1 cellular context compared by ENCODE assay signal in the genomic region with DNA sequence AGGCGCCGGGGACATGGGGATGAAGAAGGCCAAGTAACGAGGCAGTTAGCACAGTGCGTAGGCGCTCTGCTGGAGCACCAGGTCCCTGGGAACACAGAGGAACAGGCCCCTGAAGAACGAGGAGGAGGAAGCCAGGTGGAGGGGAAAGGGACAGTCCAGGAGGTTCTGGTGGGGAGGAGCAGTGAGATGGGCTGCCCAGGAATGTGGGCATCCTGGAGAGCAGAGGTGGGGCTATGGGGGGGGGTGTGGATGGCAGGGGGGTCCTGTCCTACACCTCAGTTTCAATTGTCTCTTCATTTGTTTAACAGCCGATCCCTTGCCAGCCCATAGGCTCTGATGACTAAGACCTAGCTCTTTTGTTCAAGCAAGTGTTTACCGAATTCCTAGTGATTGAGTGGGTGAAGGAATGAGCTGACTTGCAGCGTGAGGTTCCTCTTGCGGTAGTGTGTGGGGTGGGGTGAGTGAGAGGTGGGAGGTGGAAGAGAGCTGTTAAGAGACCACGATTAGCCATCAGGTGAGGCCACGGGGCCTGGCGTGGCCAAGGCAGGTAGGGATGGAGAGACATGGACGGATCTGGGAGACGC.
TF ChIP-seq lines count a peak whose summit lies in the region.

No MANE protein-coding gene starts in this region.

TF ChIP-seq in GM23338, 12 proteins besides CTCF, POLR2A, EP300 and RAD21:
- TF ChIP-seq, protein P1, sequence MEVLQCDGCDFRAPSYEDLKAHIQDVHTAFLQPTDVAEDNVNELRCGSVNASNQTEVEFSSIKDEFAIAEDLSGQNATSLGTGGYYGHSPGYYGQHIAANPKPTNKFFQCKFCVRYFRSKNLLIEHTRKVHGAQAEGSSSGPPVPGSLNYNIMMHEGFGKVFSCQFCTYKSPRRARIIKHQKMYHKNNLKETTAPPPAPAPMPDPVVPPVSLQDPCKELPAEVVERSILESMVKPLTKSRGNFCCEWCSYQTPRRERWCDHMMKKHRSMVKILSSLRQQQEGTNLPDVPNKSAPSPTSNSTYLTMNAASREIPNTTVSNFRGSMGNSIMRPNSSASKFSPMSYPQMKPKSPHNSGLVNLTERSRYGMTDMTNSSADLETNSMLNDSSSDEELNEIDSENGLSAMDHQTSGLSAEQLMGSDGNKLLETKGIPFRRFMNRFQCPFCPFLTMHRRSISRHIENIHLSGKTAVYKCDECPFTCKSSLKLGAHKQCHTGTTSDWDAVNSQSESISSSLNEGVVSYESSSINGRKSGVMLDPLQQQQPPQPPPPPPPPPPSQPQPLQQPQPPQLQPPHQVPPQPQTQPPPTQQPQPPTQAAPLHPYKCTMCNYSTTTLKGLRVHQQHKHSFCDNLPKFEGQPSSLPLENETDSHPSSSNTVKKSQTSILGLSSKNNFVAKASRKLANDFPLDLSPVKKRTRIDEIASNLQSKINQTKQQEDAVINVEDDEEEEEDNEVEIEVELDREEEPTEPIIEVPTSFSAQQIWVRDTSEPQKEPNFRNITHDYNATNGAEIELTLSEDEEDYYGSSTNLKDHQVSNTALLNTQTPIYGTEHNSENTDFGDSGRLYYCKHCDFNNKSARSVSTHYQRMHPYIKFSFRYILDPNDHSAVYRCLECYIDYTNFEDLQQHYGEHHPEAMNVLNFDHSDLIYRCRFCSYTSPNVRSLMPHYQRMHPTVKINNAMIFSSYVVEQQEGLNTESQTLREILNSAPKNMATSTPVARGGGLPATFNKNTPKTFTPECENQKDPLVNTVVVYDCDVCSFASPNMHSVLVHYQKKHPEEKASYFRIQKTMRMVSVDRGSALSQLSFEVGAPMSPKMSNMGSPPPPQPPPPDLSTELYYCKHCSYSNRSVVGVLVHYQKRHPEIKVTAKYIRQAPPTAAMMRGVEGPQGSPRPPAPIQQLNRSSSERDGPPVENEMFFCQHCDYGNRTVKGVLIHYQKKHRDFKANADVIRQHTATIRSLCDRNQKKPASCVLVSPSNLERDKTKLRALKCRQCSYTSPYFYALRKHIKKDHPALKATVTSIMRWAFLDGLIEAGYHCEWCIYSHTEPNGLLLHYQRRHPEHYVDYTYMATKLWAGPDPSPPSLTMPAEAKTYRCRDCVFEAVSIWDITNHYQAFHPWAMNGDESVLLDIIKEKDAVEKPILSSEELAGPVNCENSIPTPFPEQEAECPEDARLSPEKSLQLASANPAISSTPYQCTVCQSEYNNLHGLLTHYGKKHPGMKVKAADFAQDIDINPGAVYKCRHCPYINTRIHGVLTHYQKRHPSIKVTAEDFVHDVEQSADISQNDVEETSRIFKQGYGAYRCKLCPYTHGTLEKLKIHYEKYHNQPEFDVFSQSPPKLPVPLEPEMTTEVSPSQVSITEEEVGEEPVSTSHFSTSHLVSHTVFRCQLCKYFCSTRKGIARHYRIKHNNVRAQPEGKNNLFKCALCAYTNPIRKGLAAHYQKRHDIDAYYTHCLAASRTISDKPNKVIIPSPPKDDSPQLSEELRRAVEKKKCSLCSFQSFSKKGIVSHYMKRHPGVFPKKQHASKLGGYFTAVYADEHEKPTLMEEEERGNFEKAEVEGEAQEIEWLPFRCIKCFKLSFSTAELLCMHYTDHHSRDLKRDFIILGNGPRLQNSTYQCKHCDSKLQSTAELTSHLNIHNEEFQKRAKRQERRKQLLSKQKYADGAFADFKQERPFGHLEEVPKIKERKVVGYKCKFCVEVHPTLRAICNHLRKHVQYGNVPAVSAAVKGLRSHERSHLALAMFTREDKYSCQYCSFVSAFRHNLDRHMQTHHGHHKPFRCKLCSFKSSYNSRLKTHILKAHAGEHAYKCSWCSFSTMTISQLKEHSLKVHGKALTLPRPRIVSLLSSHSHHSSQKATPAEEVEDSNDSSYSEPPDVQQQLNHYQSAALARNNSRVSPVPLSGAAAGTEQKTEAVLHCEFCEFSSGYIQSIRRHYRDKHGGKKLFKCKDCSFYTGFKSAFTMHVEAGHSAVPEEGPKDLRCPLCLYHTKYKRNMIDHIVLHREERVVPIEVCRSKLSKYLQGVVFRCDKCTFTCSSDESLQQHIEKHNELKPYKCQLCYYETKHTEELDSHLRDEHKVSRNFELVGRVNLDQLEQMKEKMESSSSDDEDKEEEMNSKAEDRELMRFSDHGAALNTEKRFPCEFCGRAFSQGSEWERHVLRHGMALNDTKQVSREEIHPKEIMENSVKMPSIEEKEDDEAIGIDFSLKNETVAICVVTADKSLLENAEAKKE (CRISPR knock-in tag; IDR thresholded peaks at IDR 0.05), result no peak
- no peak for TF ChIP-seq POLR2AphosphoS5 (IDR thresholded peaks at IDR 0.05; ENCODE audit: low read depth)
- no peak for TF ChIP-seq NANOG (IDR thresholded peaks at IDR 0.05; ENCODE audit: borderline replicate concordance)
- TF ChIP-seq, protein P2, sequence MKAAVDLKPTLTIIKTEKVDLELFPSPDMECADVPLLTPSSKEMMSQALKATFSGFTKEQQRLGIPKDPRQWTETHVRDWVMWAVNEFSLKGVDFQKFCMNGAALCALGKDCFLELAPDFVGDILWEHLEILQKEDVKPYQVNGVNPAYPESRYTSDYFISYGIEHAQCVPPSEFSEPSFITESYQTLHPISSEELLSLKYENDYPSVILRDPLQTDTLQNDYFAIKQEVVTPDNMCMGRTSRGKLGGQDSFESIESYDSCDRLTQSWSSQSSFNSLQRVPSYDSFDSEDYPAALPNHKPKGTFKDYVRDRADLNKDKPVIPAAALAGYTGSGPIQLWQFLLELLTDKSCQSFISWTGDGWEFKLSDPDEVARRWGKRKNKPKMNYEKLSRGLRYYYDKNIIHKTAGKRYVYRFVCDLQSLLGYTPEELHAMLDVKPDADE (IDR thresholded peaks at IDR 0.05), result no peak
- TF ChIP-seq JUNB (IDR thresholded peaks at IDR 0.05; ENCODE audit: unreplicated experiment), result no peak
- TF ChIP-seq, protein P3, sequence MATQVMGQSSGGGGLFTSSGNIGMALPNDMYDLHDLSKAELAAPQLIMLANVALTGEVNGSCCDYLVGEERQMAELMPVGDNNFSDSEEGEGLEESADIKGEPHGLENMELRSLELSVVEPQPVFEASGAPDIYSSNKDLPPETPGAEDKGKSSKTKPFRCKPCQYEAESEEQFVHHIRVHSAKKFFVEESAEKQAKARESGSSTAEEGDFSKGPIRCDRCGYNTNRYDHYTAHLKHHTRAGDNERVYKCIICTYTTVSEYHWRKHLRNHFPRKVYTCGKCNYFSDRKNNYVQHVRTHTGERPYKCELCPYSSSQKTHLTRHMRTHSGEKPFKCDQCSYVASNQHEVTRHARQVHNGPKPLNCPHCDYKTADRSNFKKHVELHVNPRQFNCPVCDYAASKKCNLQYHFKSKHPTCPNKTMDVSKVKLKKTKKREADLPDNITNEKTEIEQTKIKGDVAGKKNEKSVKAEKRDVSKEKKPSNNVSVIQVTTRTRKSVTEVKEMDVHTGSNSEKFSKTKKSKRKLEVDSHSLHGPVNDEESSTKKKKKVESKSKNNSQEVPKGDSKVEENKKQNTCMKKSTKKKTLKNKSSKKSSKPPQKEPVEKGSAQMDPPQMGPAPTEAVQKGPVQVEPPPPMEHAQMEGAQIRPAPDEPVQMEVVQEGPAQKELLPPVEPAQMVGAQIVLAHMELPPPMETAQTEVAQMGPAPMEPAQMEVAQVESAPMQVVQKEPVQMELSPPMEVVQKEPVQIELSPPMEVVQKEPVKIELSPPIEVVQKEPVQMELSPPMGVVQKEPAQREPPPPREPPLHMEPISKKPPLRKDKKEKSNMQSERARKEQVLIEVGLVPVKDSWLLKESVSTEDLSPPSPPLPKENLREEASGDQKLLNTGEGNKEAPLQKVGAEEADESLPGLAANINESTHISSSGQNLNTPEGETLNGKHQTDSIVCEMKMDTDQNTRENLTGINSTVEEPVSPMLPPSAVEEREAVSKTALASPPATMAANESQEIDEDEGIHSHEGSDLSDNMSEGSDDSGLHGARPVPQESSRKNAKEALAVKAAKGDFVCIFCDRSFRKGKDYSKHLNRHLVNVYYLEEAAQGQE (IDR thresholded peaks at IDR 0.05; ENCODE audit: unreplicated experiment), result no peak
- no peak for TF ChIP-seq EZH2phosphoT487 (IDR thresholded peaks at IDR 0.05; ENCODE audit: unreplicated experiment)
- TF ChIP-seq STAT1 (IDR thresholded peaks at IDR 0.05; ENCODE audit: unreplicated experiment), result no peak
